ENCODE assay signal across 1 cellular context in genomic region chr12:132176920-132177551, GRCh38.
TF ChIP-seq lines count a peak whose summit lies in the region.

No MANE protein-coding gene starts in this region.

TF ChIP-seq in IMR-90, 13 proteins besides CTCF, POLR2A, EP300 and RAD21:
- TF ChIP-seq CHD1 (IDR thresholded peaks at IDR 0.05; ENCODE audit: low read depth, low read length) (no peak), CEBPB (IDR thresholded peaks at IDR 0.05; ENCODE audit: low read depth, low read length) (no peak), USF2 (IDR thresholded peaks at IDR 0.05; ENCODE audit: low read depth, low read length) (no peak), MAZ (IDR thresholded peaks at IDR 0.05; ENCODE audit: borderline replicate concordance, low read depth, low read length) (no peak), RFX5 (IDR thresholded peaks at IDR 0.05; ENCODE audit: low read depth, low read length) (no peak), NFE2L2 (IDR thresholded peaks at IDR 0.05; ENCODE audit: low read depth, low read length) (no peak)
